Comparison of ENCODE assay signal across 7 cellular contexts in genomic region chr10:73094986-73095478, GRCh38. TPM values are rescaled to one million over a fixed set of nuclear protein-coding genes. Genes with fewer than 3 reads are reported as not detected.
DNase-seq lines count a peak whose midpoint lies in the region; ATAC-seq and TF ChIP-seq lines count a peak whose summit lies in the region.

No MANE protein-coding gene starts in this region.

- peak overlapping the region; percentile 89 for H3K4me3 Mint-ChIP-seq in activated T-helper 2 cell treated with anti-CD3 and anti-CD28 coated beads, Interferon-gamma antibody, Interleukin-2, Interleukin-4, amounts not matched to agents 10 μg/mL and 5 μg/mL and 100 μg/mL, durations not matched to agents 14 hours and 24 hours and 36 hours (ENCODE audit: low read depth)
- peak overlapping the region; percentile 87 to 99 (median 90) for H3K4me3 Mint-ChIP-seq in immature natural killer cell

- peak overlapping the region in 4 of 5 donors; percentile 94 to 98 (median 96) for H3K27ac ChIP-seq in stomach

- 2 to 4% (median 4%) methylated on average over 5 of the region's 5 CpGs for WGBS in stomach, 5 donors

- H3K36me3 Mint-ChIP-seq in activated T-helper 2 cell treated with anti-CD3 and anti-CD28 coated beads, Interferon-gamma antibody, Interleukin-2, Interleukin-4, amounts not matched to agents 10 μg/mL and 5 μg/mL and 100 μg/mL, durations not matched to agents 14 hours and 24 hours and 36 hours (ENCODE audit: low read depth): peaks cover 37% of the 10 kb centered on the region
- peaks cover 0 to 5% (median under 1%) of the 10 kb centered on the region in 3 donors for H3K36me3 Mint-ChIP-seq in immature natural killer cell

- no peaks in the 10 kb centered on the region for H3K27me3 ChIP-seq in stomach

- no peak for TF ChIP-seq CTCF in stomach (IDR thresholded peaks at IDR 0.05)

- peak overlapping the region; percentile 66 to 91 (median 84) for H3K4me3 ChIP-seq in stomach

- intact Hi-C loops in activated T-helper 2 cell treated with anti-CD3 and anti-CD28 coated beads, Interferon-gamma antibody, Interleukin-2, Interleukin-4, amounts not matched to agents 10 μg/mL and 5 μg/mL and 100 μg/mL, durations not matched to agents 14 hours and 24 hours and 36 hours (cut with micrococcal nuclease): no loop called here
- intact Hi-C loops in stomach (cut with DNase I; ENCODE audit: low total_unique reads) (no loop called here), posterior vena cava (cut with DNase I) (loop anchor here in 1 of 2 donors (10.0 kb wide), 1 partner anchor 60 kb away; no protein-coding TSS in a partner anchor)

- no peaks in the 10 kb centered on the region for H3K27me3 Mint-ChIP-seq in activated T-helper 2 cell treated with anti-CD3 and anti-CD28 coated beads, Interferon-gamma antibody, Interleukin-2, Interleukin-4, amounts not matched to agents 10 μg/mL and 5 μg/mL and 100 μg/mL, durations not matched to agents 14 hours and 24 hours and 36 hours (ENCODE audit: low read depth)
- peaks cover 17 to 24% (median 23%) of the 10 kb centered on the region in 3 donors for H3K27me3 Mint-ChIP-seq in immature natural killer cell (ENCODE audit: low read depth in 3 of 3)

- no peak for ATAC-seq in GM18907 (IDR thresholded peaks at IDR 0.05; ENCODE audit: unreplicated experiment)

- H3K27ac Mint-ChIP-seq in activated T-helper 2 cell treated with anti-CD3 and anti-CD28 coated beads, Interferon-gamma antibody, Interleukin-2, Interleukin-4, amounts not matched to agents 10 μg/mL and 5 μg/mL and 100 μg/mL, durations not matched to agents 14 hours and 24 hours and 36 hours: peak overlapping the region; percentile 90
- peak overlapping the region; percentile 89 to 98 (median 96) for H3K27ac Mint-ChIP-seq in immature natural killer cell

- TF ChIP-seq EP300 in stomach (IDR thresholded peaks at IDR 0.05): no peak

- H3K4me1 Mint-ChIP-seq in activated T-helper 2 cell treated with anti-CD3 and anti-CD28 coated beads, Interferon-gamma antibody, Interleukin-2, Interleukin-4, amounts not matched to agents 10 μg/mL and 5 μg/mL and 100 μg/mL, durations not matched to agents 14 hours and 24 hours and 36 hours (ENCODE audit: low read depth): peaks cover 35% of the 10 kb centered on the region
- peaks cover 23 to 32% of the 10 kb centered on the region in 2 donors for H3K4me1 Mint-ChIP-seq in immature natural killer cell

- in situ Hi-C loops in KBM-7 (cut with MboI; ENCODE audit: low pct_unique_long_range_greater_than_20kb, low sequenced_read_pairs): no loop called here

- peaks cover 0 to 9% (median 4%) of the 10 kb centered on the region in 4 donors for H3K36me3 ChIP-seq in stomach

- TF ChIP-seq POLR2A in stomach (IDR thresholded peaks at IDR 0.05): no peak

- peak; percentile 8 for DNase-seq in HT-29 (ENCODE audit: low spot score)
- no peak for DNase-seq in activated T-helper 2 cell treated with anti-CD3 and anti-CD28 coated beads, Interferon-gamma antibody, Interleukin-2, Interleukin-4, amounts not matched to agents 10 μg/mL and 5 μg/mL and 100 μg/mL, durations not matched to agents 14 hours and 24 hours and 36 hours (ENCODE audit: low spot score)
- no peak for DNase-seq in immature natural killer cell
- DNase-seq in stomach: no peak
- no peak for DNase-seq in KBM-7
- DNase-seq in posterior vena cava (ENCODE audit: low spot score): no peak

- no peaks in the 10 kb centered on the region for H3K9me3 Mint-ChIP-seq in activated T-helper 2 cell treated with anti-CD3 and anti-CD28 coated beads, Interferon-gamma antibody, Interleukin-2, Interleukin-4, amounts not matched to agents 10 μg/mL and 5 μg/mL and 100 μg/mL, durations not matched to agents 14 hours and 24 hours and 36 hours
- no peaks in the 10 kb centered on the region for H3K9me3 Mint-ChIP-seq in immature natural killer cell

- no peaks in the 10 kb centered on the region for H3K9me3 ChIP-seq in stomach

- peaks cover 7 to 41% (median 30%) of the 10 kb centered on the region in 4 donors for H3K4me1 ChIP-seq in stomach

RNA-seq across cellular contexts. Expression of gene P4HA1, which starts 1.6 kb away (rescaled TPM):
- total RNA-seq in HT-29 (2014; rRNA removed; shearing (Covaris generic)): 15.1 and 16.9 TPM in 2 replicates
- 71.9 and 72.8 TPM in 2 replicates for total RNA-seq in activated T-helper 2 cell treated with anti-CD3 and anti-CD28 coated beads, Interferon-gamma antibody, Interleukin-2, Interleukin-4, amounts not matched to agents 10 μg/mL and 5 μg/mL and 100 μg/mL, durations not matched to agents 14 hours and 24 hours and 36 hours
- polyA plus RNA-seq in immature natural killer cell (10 to 100 TPM; 16.9 to 26.5 (median 21.1) TPM), stomach (10 to 100 TPM in 2 of 3 donors, 1 to 10 TPM in 1; 9.4 to 20.2 (median 10.1) TPM)
- total RNA-seq in stomach (10 to 100 TPM; 11.7 to 68.3 (median 26.8) TPM), posterior vena cava (10 to 100 TPM; 33.3 to 35.0 TPM)

RNA-seq across cellular contexts. Expression of gene NUDT13, which starts 15.2 kb away (rescaled TPM):
- total RNA-seq in HT-29 (2014; rRNA removed; shearing (Covaris generic)): 1.5 and 2.7 TPM in 2 replicates
- total RNA-seq in activated T-helper 2 cell treated with anti-CD3 and anti-CD28 coated beads, Interferon-gamma antibody, Interleukin-2, Interleukin-4, amounts not matched to agents 10 μg/mL and 5 μg/mL and 100 μg/mL, durations not matched to agents 14 hours and 24 hours and 36 hours: 0.76 and 1.0 TPM in 2 replicates
- polyA plus RNA-seq in immature natural killer cell (1 to 10 TPM in 1 of 3 donors, under 1 TPM in 1, not detected in 1; 0.77 to 1.2 TPM), stomach (1 to 10 TPM; 1.2 to 5.8 (median 2.2) TPM)
- total RNA-seq in stomach (10 to 100 TPM in 1 of 5 donors, 1 to 10 TPM in 2, under 1 TPM in 1, not detected in 1; 0.45 to 17.7 (median 1.6) TPM), posterior vena cava (1 to 10 TPM; 2.0 to 2.1 TPM)
